Comparison of ENCODE assay signal across 28 cellular contexts in the genomic region with DNA sequence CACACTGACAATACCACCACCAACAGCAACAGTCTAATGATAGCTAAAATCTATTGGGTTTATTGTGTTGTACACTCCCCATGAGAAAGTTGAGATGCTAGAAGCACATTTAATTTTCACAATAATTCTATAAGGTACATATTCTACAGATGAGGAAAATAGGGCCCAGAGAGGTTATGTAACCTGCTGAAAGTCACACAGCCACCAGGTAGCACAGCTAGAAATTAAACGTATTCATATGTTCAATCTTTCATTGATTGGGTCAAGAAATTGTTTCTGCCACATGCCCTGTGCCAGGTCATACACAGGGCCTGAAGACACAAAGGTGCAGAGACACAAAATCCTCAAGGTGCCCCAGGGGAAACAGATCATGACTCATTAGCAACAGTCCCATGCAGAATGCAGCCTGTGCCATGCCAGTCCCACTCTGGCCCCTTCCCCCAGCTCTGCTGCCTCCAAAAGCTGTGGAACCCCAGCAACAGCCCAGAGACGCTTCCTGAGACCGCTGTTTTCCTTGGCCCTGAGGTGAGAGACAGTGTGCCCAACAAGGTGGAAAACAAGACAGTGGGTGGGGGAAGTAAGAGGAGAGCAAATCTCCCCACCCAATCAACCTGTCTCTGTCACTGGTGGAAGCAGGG. TPM values are rescaled to one million over a fixed set of nuclear protein-coding genes. Genes with fewer than 3 reads are reported as not detected.
DNase-seq lines count a peak whose midpoint lies in the region; ATAC-seq and TF ChIP-seq lines count a peak whose summit lies in the region.
"Had no signal": no experiment of that assay in that cellular context is flagged by ENCODE, and none has a peak within 500 bp of the region (broad histone marks: within the 10 kb centered on the region; RNA-seq: fewer than 3 reads in every experiment).

No MANE protein-coding gene starts in this region.

- no peak overlapping the region for H2BK5ac ChIP-seq in neuronal stem cell (ENCODE audit: low read length)

- TF ChIP-seq CTCF in heart left ventricle (IDR thresholded peaks at IDR 0.05) = no peak
- TF ChIP-seq CTCF in mesothelial cell of epicardium (IDR thresholded peaks at IDR 0.05; ENCODE audit: unreplicated experiment) = no peak

- no peak overlapping the region for H2BK15ac ChIP-seq in neuronal stem cell (ENCODE audit: low read length)

- no peak overlapping the region for H3K14ac ChIP-seq in neuronal stem cell (ENCODE audit: low read length)

- H2AFZ ChIP-seq in neuronal stem cell (ENCODE audit: low read length) = peak overlapping the region; percentile 23

- H3K27ac Mint-ChIP-seq in mesothelial cell of epicardium = no peak overlapping the region
- H3K27ac Mint-ChIP-seq: brain; immature natural killer cell; naive thymus-derived CD4-positive, alpha-beta T cell; T-helper 2 cell treated with Interferon-gamma antibody and Interleukin-4, amounts not matched to agents 5 μg/mL and 100 μg/mL, for 36 hours had no signal

- peaks cover 0 to 22% (median 0%) of the 10 kb centered on the region in 12 donors for H3K9me3 ChIP-seq in heart left ventricle
- peaks cover 0 to 4% of the 10 kb centered on the region in 2 donors for H3K9me3 ChIP-seq in neuronal stem cell (replicated peaks in 1 of 2; ENCODE audit: control insufficient read depth in 2 of 2, insufficient read depth in 1 of 2, low read depth in 1 of 2, low read length in 2 of 2)
- H3K9me3 ChIP-seq: colonic mucosa, prostate gland had no signal

- no peak overlapping the region for H3K18ac ChIP-seq in neuronal stem cell (ENCODE audit: low read length)

- POLR2A ChIA-PET in HEK293T (lab: Yijun Ruan, JAX) = no interaction called here

- H3K9me3 Mint-ChIP-seq in mesothelial cell of epicardium = peaks cover 5% of the 10 kb centered on the region
- H3K9me3 Mint-ChIP-seq: immature natural killer cell; T-helper 2 cell treated with Interferon-gamma antibody and Interleukin-4, amounts not matched to agents 5 μg/mL and 100 μg/mL, for 36 hours had no signal

- H3K4me1 Mint-ChIP-seq in mesothelial cell of epicardium = no peaks in the 10 kb centered on the region
- H3K4me1 Mint-ChIP-seq: brain had no signal

- H3K27ac ChIP-seq in heart left ventricle (peak overlapping the region in 9 of 12 donors; percentile 26 to 76 (median 64)), neuronal stem cell (replicated peaks; ENCODE audit: low read length) (no peak overlapping the region)
- H3K27ac ChIP-seq: colonic mucosa, prostate gland, tibial nerve had no signal

- CTCF ChIA-PET in HEK293T (lab: Yijun Ruan, JAX) = no interaction called here

- DNase-seq in heart left ventricle (no peak), Right ventricle myocardium inferior (ENCODE audit: missing footprints) (no peak), left ventricle myocardium superior (no peak), neuronal stem cell (ENCODE audit: low spot score) (no peak), HEK293T (ENCODE audit: extremely low spot score) (no peak), mesothelial cell of epicardium (ENCODE audit: low spot score in 2 of 2, unreplicated experiment in 2 of 2) (no peak)
- DNase-seq: activated CD4-positive, alpha-beta T cell treated with anti-CD3 and anti-CD28 coated beads, Interleukin-2, amount 50 U/mL, for 48 hours; activated CD8-positive, alpha-beta memory T cell treated with anti-CD3 and anti-CD28 coated beads, Interleukin-2, amount 50 U/mL, for 48 hours; activated effector memory CD4-positive, alpha-beta T cell treated with anti-CD3 and anti-CD28 coated beads, Interleukin-2, amount 50 U/mL, for 16 hours; GF-D8; immature natural killer cell; MV-4-11; naive thymus-derived CD4-positive, alpha-beta T cell; NCI-H2171; NCI-H526; stimulated activated naive CD4-positive, alpha-beta T cell had no signal

- ATAC-seq in heart left ventricle (peak in 1 of 4 donors; percentile 15), Right ventricle myocardium inferior (no peak), left ventricle myocardium superior (peak; percentile 15), GM19023 (IDR thresholded peaks at IDR 0.05; ENCODE audit: unreplicated experiment) (no peak), GM18909 (IDR thresholded peaks at IDR 0.05; ENCODE audit: poor library complexity, unreplicated experiment) (no peak)
- ATAC-seq: HCT116; naive thymus-derived CD4-positive, alpha-beta T cell had no signal

- H3K79me1 ChIP-seq in neuronal stem cell (ENCODE audit: low read depth, low read length) = no peaks in the 10 kb centered on the region

- H3K4me2 ChIP-seq in neuronal stem cell (ENCODE audit: insufficient read depth, low read length, poor library complexity, severe bottlenecking) = no peak overlapping the region

- H3K23ac ChIP-seq in neuronal stem cell (ENCODE audit: low read depth, low read length, poor library complexity) = no peak overlapping the region

- no peak overlapping the region for H3K4me3 ChIP-seq in heart left ventricle
- H3K4me3 ChIP-seq in neuronal stem cell (ENCODE audit: low read length in 2 of 2) = no peak overlapping the region
- H3K4me3 ChIP-seq: colonic mucosa, prostate gland, tibial nerve had no signal

- no peak overlapping the region for H4K91ac ChIP-seq in neuronal stem cell (ENCODE audit: low read depth, low read length, poor library complexity)

- H3K36me3 ChIP-seq in heart left ventricle (no peaks in the 10 kb centered on the region), neuronal stem cell (replicated peaks in 1 of 2; ENCODE audit: control insufficient read depth in 2 of 2, insufficient read depth in 2 of 2, low read length in 2 of 2) (no peaks in the 10 kb centered on the region)
- H3K36me3 ChIP-seq: colonic mucosa, prostate gland had no signal

- no peak for TF ChIP-seq POLR2A in heart left ventricle (IDR thresholded peaks at IDR 0.05)

- no peak overlapping the region for H4K8ac ChIP-seq in neuronal stem cell (ENCODE audit: low read depth, low read length)

- H3K4me3 Mint-ChIP-seq in mesothelial cell of epicardium = no peak overlapping the region
- H3K4me3 Mint-ChIP-seq: brain; immature natural killer cell; naive thymus-derived CD4-positive, alpha-beta T cell; T-helper 2 cell treated with Interferon-gamma antibody and Interleukin-4, amounts not matched to agents 5 μg/mL and 100 μg/mL, for 36 hours had no signal

- H2BK120ac ChIP-seq in neuronal stem cell (ENCODE audit: low read depth, low read length) = no peak overlapping the region

- no peaks in the 10 kb centered on the region for H3K36me3 Mint-ChIP-seq in mesothelial cell of epicardium

- no peak overlapping the region for H3K4ac ChIP-seq in neuronal stem cell (ENCODE audit: low read length)

- no peaks in the 10 kb centered on the region for H3K27me3 ChIP-seq in heart left ventricle
- H3K27me3 ChIP-seq in neuronal stem cell (ENCODE audit: control insufficient read depth in 3 of 3, insufficient read depth in 3 of 3, low read depth in 1 of 3, low read length in 3 of 3) = no peaks in the 10 kb centered on the region
- H3K27me3 ChIP-seq: colonic mucosa, tibial nerve had no signal

- WGBS in heart left ventricle, 4 donors = 91 to 98% (median 95%) methylated on average over 1 to 3 of the region's 3 CpGs
- no CpG with 5 or more reads among the region's 3 CpGs for WGBS in neuronal stem cell (ENCODE audit: extremely low coverage in 2 of 2, insufficient read length in 2 of 2, insufficient replicate concordance in 1 of 2), 2 donors

- intact Hi-C loops in heart left ventricle (cut with DNase I) (no loop called here), Right ventricle myocardium inferior (cut with DNase I) (no loop called here), left ventricle myocardium superior (cut with micrococcal nuclease) (no loop called here)

- H3K27me3 Mint-ChIP-seq in mesothelial cell of epicardium (ENCODE audit: low read depth) = no peaks in the 10 kb centered on the region
- H3K27me3 Mint-ChIP-seq: naive thymus-derived CD4-positive, alpha-beta T cell had no signal

- H2BK12ac ChIP-seq in neuronal stem cell (ENCODE audit: low read length) = no peak overlapping the region

- H3K4me1 ChIP-seq in heart left ventricle (peaks cover 0 to 49% (median 18%) of the 10 kb centered on the region in 12 donors), neuronal stem cell (ENCODE audit: control insufficient read depth in 2 of 2, insufficient read depth in 1 of 2, low read depth in 1 of 2, low read length in 2 of 2) (peaks cover 2 to 15% of the 10 kb centered on the region in 2 donors)
- H3K4me1 ChIP-seq: colonic mucosa, prostate gland had no signal

- H3K9ac ChIP-seq in neuronal stem cell (ENCODE audit: low read depth, low read length, poor library complexity) = no peak overlapping the region

- no peak overlapping the region for H2AK5ac ChIP-seq in neuronal stem cell (ENCODE audit: low read depth, low read length)

TF ChIP-seq in HEK293T, 16 proteins besides CTCF, POLR2A, EP300 and RAD21 (continues in another document):
- TF ChIP-seq FOXK2 (IDR thresholded peaks at IDR 0.05) (no peak), NFRKB (IDR thresholded peaks at IDR 0.05) (no peak), ELF4 (IDR thresholded peaks at IDR 0.05) (no peak), FOXM1 (IDR thresholded peaks at IDR 0.05; ENCODE audit: borderline replicate concordance) (no peak), ARNT (IDR thresholded peaks at IDR 0.05) (no peak), TARDBP (IDR thresholded peaks at IDR 0.05) (no peak), CTBP1 (IDR thresholded peaks at IDR 0.05; ENCODE audit: borderline replicate concordance) (no peak), LEF1 (IDR thresholded peaks at IDR 0.05; ENCODE audit: borderline replicate concordance) (no peak), ZNF384 (IDR thresholded peaks at IDR 0.05) (no peak), BHLHE40 (IDR thresholded peaks at IDR 0.05; ENCODE audit: borderline replicate concordance) (no peak)

RNA-seq across cellular contexts. Expression of a gene that starts 32.1 kb away (rescaled TPM):
- 10 to 100 TPM; 14.2 to 78.0 (median 22.6) TPM for total RNA-seq in heart left ventricle
- 10 to 100 TPM; 23.0 to 36.9 TPM for polyA plus RNA-seq in heart left ventricle
- total RNA-seq in Right ventricle myocardium inferior = 23.0 TPM
- 19.1 TPM for total RNA-seq in left ventricle myocardium superior
- 0.01 TPM for polyA plus RNA-seq in neuronal stem cell (2013, experiment 1 of 2)
- not detected for polyA plus RNA-seq in neuronal stem cell (2013, experiment 2 of 2)
- not detected in 3 replicates for total RNA-seq in mesothelial cell of epicardium
- total RNA-seq: HT1080; naive thymus-derived CD4-positive, alpha-beta T cell had no signal
- polyA plus RNA-seq: BJ; immature natural killer cell; naive thymus-derived CD4-positive, alpha-beta T cell had no signal

RNA-seq across cellular contexts. Expression of a gene that starts 34.6 kb away (rescaled TPM):
- total RNA-seq in heart left ventricle (10 to 100 TPM; 33.5 to 52.4 (median 37.8) TPM), Right ventricle myocardium inferior (40.6 TPM), left ventricle myocardium superior (33.6 TPM), mesothelial cell of epicardium (24.3 to 27.4 TPM (median 24.6 TPM) in 3 replicates)
- 10 to 100 TPM; 16.1 to 98.5 TPM for polyA plus RNA-seq in heart left ventricle
- polyA plus RNA-seq in neuronal stem cell (2013, experiment 1 of 2) = 15.2 TPM
- polyA plus RNA-seq in neuronal stem cell (2013, experiment 2 of 2) = 14.8 TPM

RNA-seq across cellular contexts. Expression of a gene that starts 43.9 kb away (rescaled TPM):
- not detected for total RNA-seq in heart left ventricle
- not detected for polyA plus RNA-seq in heart left ventricle
- not detected for total RNA-seq in Right ventricle myocardium inferior
- not detected for total RNA-seq in left ventricle myocardium superior
- polyA plus RNA-seq in neuronal stem cell (2013, experiment 1 of 2) = not detected
- polyA plus RNA-seq in neuronal stem cell (2013, experiment 2 of 2) = not detected
- total RNA-seq in mesothelial cell of epicardium = 0.14 TPM in 1 of 3 replicates, not detected in the others
- total RNA-seq: HT1080; lung microvascular endothelial cell; naive thymus-derived CD4-positive, alpha-beta T cell; skeletal muscle tissue had no signal
- polyA plus RNA-seq: BJ; immature natural killer cell; naive thymus-derived CD4-positive, alpha-beta T cell had no signal

Comparison
In these comparisons a context has a peak if more than half of its experiments do, and no peak if none do; other contexts are left out.
1. RNA of a gene that starts 32.1 kb away (total RNA-seq): 23.0 TPM in Right ventricle myocardium inferior (single experiment), 14.2 to 78.0 TPM in heart left ventricle and 19.1 TPM in left ventricle myocardium superior (single experiment); not detected in mesothelial cell of epicardium; every median in the first group is over 10 times any median in the second.